In the genomic region with DNA sequence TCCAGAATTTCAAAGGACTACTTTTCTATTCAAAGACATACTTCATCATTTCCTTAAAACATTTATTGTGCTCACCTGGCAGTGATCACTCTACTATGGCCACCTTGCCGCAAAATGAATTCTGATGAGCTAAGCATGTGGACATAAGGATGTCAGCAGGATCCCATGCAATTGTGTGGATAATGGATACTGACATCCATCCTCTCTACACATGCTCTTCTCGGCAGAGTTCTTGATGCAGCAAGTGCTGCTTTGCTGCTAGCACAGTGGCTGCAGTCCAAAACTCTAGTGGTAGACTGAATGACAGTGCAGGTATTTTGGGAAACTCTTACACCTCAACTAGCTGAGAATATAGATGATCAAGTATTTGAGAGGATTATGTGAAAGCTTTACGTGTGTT, we compare ENCODE assay signal across 20 cellular contexts.
"Had no signal": no experiment of that assay in that cellular context is flagged by ENCODE, and none has a peak within 500 bp of the region (broad histone marks: within the 10 kb centered on the region; RNA-seq: fewer than 3 reads in every experiment).

No MANE protein-coding gene starts in this region.

- H3K9me3 ChIP-seq: body of pancreas, colonic mucosa, stomach, suprapubic skin, vagina had no signal

- FAIRE-seq: endothelial cell of umbilical vein, small intestine had no signal

- H3K27me3 ChIP-seq: body of pancreas, colonic mucosa, dorsolateral prefrontal cortex, neural progenitor cell, stomach, suprapubic skin, vagina had no signal

- H3K4me3 ChIP-seq: body of pancreas, colonic mucosa, dorsolateral prefrontal cortex, neural progenitor cell, stomach, suprapubic skin, vagina had no signal

- H3K4me1 ChIP-seq: colonic mucosa, stomach, vagina had no signal

- H3K27ac ChIP-seq: body of pancreas, colonic mucosa, neural progenitor cell, stomach, suprapubic skin, vagina had no signal

- DNase-seq: activated CD4-positive, alpha-beta memory T cell treated with anti-CD3 and anti-CD28 coated beads for 36 hours; activated CD4-positive, alpha-beta T cell treated with anti-CD3 and anti-CD28 coated beads for 48 hours; activated effector memory CD4-positive, alpha-beta T cell treated with anti-CD3 and anti-CD28 coated beads, Interleukin-2, amount 50 U/mL, for 16 hours; colonic mucosa; effector memory CD8-positive, alpha-beta T cell; foreskin melanocyte; kidney glomerular epithelial cell; left ventricle myocardium superior; mammary epithelial cell; naive thymus-derived CD8-positive, alpha-beta T cell; small intestine; stimulated activated CD4-positive, alpha-beta T cell treated with anti-CD3 and anti-CD28 coated beads, Interleukin-2, amount 100 ng/mL, for 24 hours; stomach; trophoblast cell had no signal

- H3K36me3 ChIP-seq: colonic mucosa, neural progenitor cell, stomach, suprapubic skin, vagina had no signal
